23 cellular contexts compared by ENCODE assay signal in the genomic region with DNA sequence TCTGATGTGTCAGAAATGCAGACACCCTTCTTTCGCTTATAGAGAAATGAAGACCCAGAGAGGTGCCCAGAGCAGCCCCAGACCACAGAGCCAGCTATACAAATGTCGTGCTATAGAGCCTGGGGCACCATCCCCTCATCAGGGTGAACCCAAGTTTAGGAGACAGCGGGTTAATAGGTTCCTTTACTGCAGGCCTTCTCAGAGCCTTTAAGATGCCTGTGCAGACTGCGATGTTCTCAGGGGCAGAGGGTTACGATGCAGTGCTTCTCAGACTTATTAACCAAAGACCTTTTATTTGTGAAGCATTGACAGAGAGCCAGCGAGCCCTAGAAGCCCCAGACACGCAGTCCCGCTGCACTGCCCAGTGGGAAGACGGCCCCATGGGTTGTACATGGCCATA. TPM values are rescaled to one million over a fixed set of nuclear protein-coding genes. Genes with fewer than 3 reads are reported as not detected.
A peak's percentile ranks its signal among the peaks of the same experiment; 100 is the strongest.
DNase-seq lines count a peak whose midpoint lies in the region; ATAC-seq, FAIRE-seq and TF ChIP-seq lines count a peak whose summit lies in the region.
"Had no signal": no experiment of that assay in that cellular context is flagged by ENCODE, and none has a peak within 500 bp of the region (broad histone marks: within the 10 kb centered on the region; RNA-seq: fewer than 3 reads in every experiment).

No MANE protein-coding gene starts in this region.

- 33% methylated on average over 9 of the region's 9 CpGs for WGBS in K562 (ENCODE audit: insufficient coverage, low coverage, missing lambda C conversion rate)

- intact Hi-C loops in PC-3 (cut with micrococcal nuclease) (no loop called here), K562 (cut with micrococcal nuclease) (no loop called here)
- intact Hi-C loops in activated T-helper 1 cell treated with anti-CD3 and anti-CD28 coated beads, Interleukin-12 subunit alpha, Interleukin-12 subunit beta, Interleukin-2, Interleukin-4 antibody, amounts not matched to agents 30 ng/mL and 10 ng/mL and 1 ng/mL, durations not matched to agents 14 hours and 24 hours and 36 hours (cut with micrococcal nuclease): no loop called here

- H3K36me3 ChIP-seq in PC-3 (ENCODE audit: low read depth, low read length) (no peaks in the 10 kb centered on the region), K562 (ENCODE audit: control insufficient read depth, insufficient read depth, low read length) (no peaks in the 10 kb centered on the region)
- H3K36me3 ChIP-seq: HAP-1 had no signal

- H3K4me1 ChIP-seq in PC-3 (ENCODE audit: insufficient read depth, low read length) (peaks cover 42% of the 10 kb centered on the region), K562 (replicated peaks in 1 of 2; ENCODE audit: control insufficient read depth in 2 of 2, insufficient read depth in 2 of 2, low read length in 2 of 2) (peaks cover 0 to 8% of the 10 kb centered on the region in 2 experiments; a peak in 2 of 5 replicates)
- H3K4me1 ChIP-seq: HAP-1 had no signal

- no peaks in the 10 kb centered on the region for H3K79me2 ChIP-seq in PC-3 (ENCODE audit: low read length)
- no peaks in the 10 kb centered on the region for H3K79me2 ChIP-seq in K562 (ENCODE audit: control insufficient read depth, insufficient read depth, low read length)

- TF ChIP-seq CTCF in PC-3 (conservative IDR thresholded peaks at IDR 0.05; ENCODE audit: low read depth, low read length): no peak
- no peak for TF ChIP-seq CTCF in K562 (IDR thresholded peaks at IDR 0.05 in 2 of 3, conservative IDR thresholded peaks at IDR 0.05 in 1 of 3; ENCODE audit: insufficient read depth in 2 of 3, low read depth in 1 of 3, low read length in 3 of 3)

- BruUV-seq in PC-3 (replicated peaks; lab: Mats Ljungman, UMichigan) (no TSS peak), K562 (replicated peaks; lab: Mats Ljungman, UMichigan) (no TSS peak)

- H3F3A ChIP-seq in PC-3 (ENCODE audit: low read length, unreplicated experiment): peaks cover 4% of the 10 kb centered on the region

- H3K4me3 ChIP-seq in PC-3 (ENCODE audit: low read length) (no peak overlapping the region), K562 (no peak overlapping the region)
- H3K4me3 ChIP-seq: GM12878, HAP-1 had no signal

- no peaks in the 10 kb centered on the region for H3K9me2 ChIP-seq in PC-3 (replicated peaks; ENCODE audit: low read length)

- in situ Hi-C loops in K562 (cut with MboI): no loop called here

- H3K4me3 Mint-ChIP-seq in T-helper 2 cell treated with Interferon-gamma antibody and Interleukin-4, amounts not matched to agents 5 μg/mL and 100 μg/mL, for 36 hours: no peak overlapping the region
- no peak overlapping the region for H3K4me3 Mint-ChIP-seq in activated T-helper 1 cell treated with anti-CD3 and anti-CD28 coated beads, Interleukin-12 subunit alpha, Interleukin-12 subunit beta, Interleukin-2, Interleukin-4 antibody, amounts not matched to agents 30 ng/mL and 10 ng/mL and 1 ng/mL, durations not matched to agents 14 hours and 24 hours and 36 hours
- H3K4me3 Mint-ChIP-seq: CD14-positive monocyte; CD4-positive, alpha-beta T cell; CD8-positive, alpha-beta memory T cell had no signal

- CTCF ChIA-PET in PC-3 (lab: Charles Lee): no interaction called here
- CTCF ChIA-PET in K562 (lab: Yijun Ruan, JAX; ENCODE audit: low intra/inter-chr PET ratio): no interaction called here

- TF ChIP-seq RAD21 in K562 (CRISPR knock-in tag; conservative IDR thresholded peaks at IDR 0.05 in 1 of 2, IDR thresholded peaks at IDR 0.05 in 1 of 2): no peak

- H3K9me1 ChIP-seq in K562 (ENCODE audit: control insufficient read depth, insufficient read depth, low read length): peaks cover 2% of the 10 kb centered on the region

- POLR2A ChIA-PET in PC-3 (lab: Charles Lee; ENCODE audit: unreplicated experiment) (no interaction called here), K562 (lab: Yijun Ruan, JAX) (interaction anchor here (0.8 to 1.8 kb wide), 3 partner anchors 17 to 24 kb away, joined by 3 to 5 read pairs (median 3); no protein-coding TSS in a partner anchor)

- TF ChIP-seq EP300 in K562 (IDR thresholded peaks at IDR 0.05; ENCODE audit: low read length): no peak

- no peaks in the 10 kb centered on the region for H3K36me3 Mint-ChIP-seq in T-helper 2 cell treated with Interferon-gamma antibody and Interleukin-4, amounts not matched to agents 5 μg/mL and 100 μg/mL, for 36 hours (ENCODE audit: low read depth)
- peaks cover 4% of the 10 kb centered on the region for H3K36me3 Mint-ChIP-seq in activated T-helper 1 cell treated with anti-CD3 and anti-CD28 coated beads, Interleukin-12 subunit alpha, Interleukin-12 subunit beta, Interleukin-2, Interleukin-4 antibody, amounts not matched to agents 30 ng/mL and 10 ng/mL and 1 ng/mL, durations not matched to agents 14 hours and 24 hours and 36 hours (ENCODE audit: low read depth)

- H4K20me1 ChIP-seq in PC-3 (ENCODE audit: low read length) (no peaks in the 10 kb centered on the region), K562 (replicated peaks; ENCODE audit: control insufficient read depth, insufficient read depth, low read length) (peaks cover 14% of the 10 kb centered on the region)

- no peak overlapping the region for H2AFZ ChIP-seq in PC-3 (ENCODE audit: low read length)
- H2AFZ ChIP-seq in K562 (ENCODE audit: low read depth, low read length): no peak overlapping the region

- no peak for TF ChIP-seq POLR2A in K562 (conservative IDR thresholded peaks at IDR 0.05)

- H3K9ac ChIP-seq in PC-3 (ENCODE audit: low read length) (no peak overlapping the region), K562 (ENCODE audit: insufficient read depth in 1 of 2, low read depth in 2 of 2, low read length in 2 of 2) (no peak overlapping the region)

- FAIRE-seq in K562 (lab: Jason Lieb, UNC): no peak
- FAIRE-seq: D721Med, GM12878, GM18507, H54 had no signal

- ATAC-seq in PC-3 (no peak), K562 (no peak)
- ATAC-seq: GM12878 had no signal

- H3K9me3 Mint-ChIP-seq in T-helper 2 cell treated with Interferon-gamma antibody and Interleukin-4, amounts not matched to agents 5 μg/mL and 100 μg/mL, for 36 hours: no peaks in the 10 kb centered on the region
- no peaks in the 10 kb centered on the region for H3K9me3 Mint-ChIP-seq in activated T-helper 1 cell treated with anti-CD3 and anti-CD28 coated beads, Interleukin-12 subunit alpha, Interleukin-12 subunit beta, Interleukin-2, Interleukin-4 antibody, amounts not matched to agents 30 ng/mL and 10 ng/mL and 1 ng/mL, durations not matched to agents 14 hours and 24 hours and 36 hours
- H3K9me3 Mint-ChIP-seq: CD14-positive monocyte; CD4-positive, alpha-beta T cell; CD8-positive, alpha-beta memory T cell had no signal

- no peak for DNase-seq in T-helper 2 cell treated with Interferon-gamma antibody and Interleukin-4, amounts not matched to agents 5 μg/mL and 100 μg/mL, for 36 hours (ENCODE audit: low spot score)
- DNase-seq in T-helper 2 cell (no peak), PC-3 (no peak), K562 (ENCODE audit: extremely low read depth in 1 of 4, low spot score in 3 of 4) (no peak), pons (ENCODE audit: low spot score) (no peak), C1 segment of cervical spinal cord (lab: John Stamatoyannopoulos, UW) (no peak)
- no peak for DNase-seq in activated T-helper 1 cell treated with anti-CD3 and anti-CD28 coated beads, Interleukin-12 subunit alpha, Interleukin-12 subunit beta, Interleukin-2, Interleukin-4 antibody, amounts not matched to agents 30 ng/mL and 10 ng/mL and 1 ng/mL, durations not matched to agents 14 hours and 24 hours and 36 hours (ENCODE audit: low spot score)
- DNase-seq: CD4-positive, alpha-beta T cell; CD8-positive, alpha-beta memory T cell; DMS 273 treated with DMSO at 0.1 percent for 48 hours; DMS79; EL; GDM1; GOT3 had no signal

- peak overlapping the region; percentile 100; the same call in 1 of the 2 replicates for H3K27ac ChIP-seq in PC-3 (ENCODE audit: low read length)
- no peak overlapping the region for H3K27ac ChIP-seq in K562 (ENCODE audit: extremely low read depth, low read depth, low read length)
- H3K27ac ChIP-seq: 22Rv1 had no signal

- H3K27ac Mint-ChIP-seq in T-helper 2 cell treated with Interferon-gamma antibody and Interleukin-4, amounts not matched to agents 5 μg/mL and 100 μg/mL, for 36 hours: peak overlapping the region; percentile 36
- no peak overlapping the region for H3K27ac Mint-ChIP-seq in activated T-helper 1 cell treated with anti-CD3 and anti-CD28 coated beads, Interleukin-12 subunit alpha, Interleukin-12 subunit beta, Interleukin-2, Interleukin-4 antibody, amounts not matched to agents 30 ng/mL and 10 ng/mL and 1 ng/mL, durations not matched to agents 14 hours and 24 hours and 36 hours
- H3K27ac Mint-ChIP-seq: CD4-positive, alpha-beta T cell; CD8-positive, alpha-beta memory T cell had no signal

- H3K27me3 Mint-ChIP-seq in T-helper 2 cell treated with Interferon-gamma antibody and Interleukin-4, amounts not matched to agents 5 μg/mL and 100 μg/mL, for 36 hours (ENCODE audit: low read depth): no peaks in the 10 kb centered on the region
- H3K27me3 Mint-ChIP-seq in activated T-helper 1 cell treated with anti-CD3 and anti-CD28 coated beads, Interleukin-12 subunit alpha, Interleukin-12 subunit beta, Interleukin-2, Interleukin-4 antibody, amounts not matched to agents 30 ng/mL and 10 ng/mL and 1 ng/mL, durations not matched to agents 14 hours and 24 hours and 36 hours (ENCODE audit: insufficient read depth): no peaks in the 10 kb centered on the region
- H3K27me3 Mint-ChIP-seq: CD4-positive, alpha-beta T cell; CD8-positive, alpha-beta memory T cell had no signal

- H3K4me2 ChIP-seq in PC-3 (ENCODE audit: low read length) (no peak overlapping the region), K562 (ENCODE audit: insufficient read depth, low read length) (no peak overlapping the region)

- peaks cover 10% of the 10 kb centered on the region for H3K4me1 Mint-ChIP-seq in T-helper 2 cell treated with Interferon-gamma antibody and Interleukin-4, amounts not matched to agents 5 μg/mL and 100 μg/mL, for 36 hours (ENCODE audit: low read depth)
- H3K4me1 Mint-ChIP-seq in activated T-helper 1 cell treated with anti-CD3 and anti-CD28 coated beads, Interleukin-12 subunit alpha, Interleukin-12 subunit beta, Interleukin-2, Interleukin-4 antibody, amounts not matched to agents 30 ng/mL and 10 ng/mL and 1 ng/mL, durations not matched to agents 14 hours and 24 hours and 36 hours (ENCODE audit: low read depth): peaks cover 40% of the 10 kb centered on the region
- H3K4me1 Mint-ChIP-seq: CD8-positive, alpha-beta memory T cell had no signal

- H3K27me3 ChIP-seq in PC-3 (ENCODE audit: low read length) (no peaks in the 10 kb centered on the region), K562 (ENCODE audit: control insufficient read depth in 2 of 2, insufficient read depth in 2 of 2, low read length in 2 of 2) (peaks cover 4 to 50% of the 10 kb centered on the region in 2 experiments; a peak in 4 of 5 replicates)

- H3K9me3 ChIP-seq in PC-3 (ENCODE audit: low read length) (no peaks in the 10 kb centered on the region), K562 (replicated peaks; ENCODE audit: control insufficient read depth, insufficient read depth, low read depth, low read length) (no peaks in the 10 kb centered on the region)
- H3K9me3 ChIP-seq: HAP-1 had no signal

RNA-seq across cellular contexts. Expression of gene STPG1, which starts 46.9 kb away (rescaled TPM):
- total RNA-seq in PC-3 (2014; rRNA removed) (12.8 and 14.9 TPM in 2 replicates), K562 (2014; rRNA removed) (6.7 and 7.6 TPM in 2 replicates), K562 (2014; rRNA removed; fragmentation: Illumina TruSeq; extraction: Trizol) (8.2 and 8.3 TPM in 2 replicates), K562 (2015; rRNA removed; fragmentation: Illumina TruSeq; extraction: Trizol) (5.1 and 5.5 TPM in 2 replicates), K562 (2021) (7.2 and 7.6 TPM in 2 replicates)
- 14.4 and 22.0 TPM in 2 replicates for total RNA-seq in K562 (2011; cell fraction: chromatin; rRNA removed; ENCODE audit: low replicate concordance)
- 8.7 and 9.3 TPM in 2 replicates for total RNA-seq in K562 (2011; cell fraction: nucleolus; rRNA removed)
- total RNA-seq in K562 (2011; cell fraction: nucleoplasm; rRNA removed): 14.4 and 16.4 TPM in 2 replicates
- polyA plus RNA-seq in K562 (2011; rRNA removed) (7.2 and 8.4 TPM in 2 replicates), K562 (2014; fragmentation: Illumina TruSeq; extraction: Trizol) (9.0 and 10.1 TPM in 2 replicates), K562 (2014; fragmentation: Nextera tagmentation; extraction: Ambion mirVana) (10 to 100 TPM; 10.4 to 11.9 TPM), K562 (2014; rRNA removed) (5.0 and 9.4 TPM in 2 replicates)
- 4.4 and 5.4 TPM in 2 replicates for polyA plus RNA-seq in K562 (2011; cell fraction: cytosol; rRNA removed)
- polyA plus RNA-seq in K562 (2011; cell fraction: nucleus; rRNA removed): 5.9 and 7.6 TPM in 2 replicates
- 6.0 and 8.3 TPM in 2 replicates for polyA plus RNA-seq in K562 (2012)
- 7.0 and 7.8 TPM in 2 replicates for polyA minus RNA-seq in K562 (2011; rRNA and poly(A)+ RNA removed)
- polyA minus RNA-seq in K562 (2011; cell fraction: cytosol; rRNA and poly(A)+ RNA removed): 2.1 and 3.9 TPM in 2 replicates
- polyA minus RNA-seq in K562 (2011; cell fraction: nucleus; rRNA and poly(A)+ RNA removed): 5.4 and 7.0 TPM in 2 replicates
- 4.1 and 5.1 TPM in 2 replicates for total RNA-seq in activated T-helper 1 cell treated with anti-CD3 and anti-CD28 coated beads, Interleukin-12 subunit alpha, Interleukin-12 subunit beta, Interleukin-2, Interleukin-4 antibody, amounts not matched to agents 30 ng/mL and 10 ng/mL and 1 ng/mL, durations not matched to agents 14 hours and 24 hours and 36 hours

RNA-seq across cellular contexts. Expression of gene GRHL3, which starts 47.5 kb away (rescaled TPM):
- total RNA-seq in PC-3 (2014; rRNA removed) (3.5 and 7.8 TPM in 2 replicates), K562 (2014; rRNA removed) (not detected in 2 replicates), K562 (2014; rRNA removed; fragmentation: Illumina TruSeq; extraction: Trizol) (not detected in 2 replicates), K562 (2015; rRNA removed; fragmentation: Illumina TruSeq; extraction: Trizol) (not detected in 2 replicates), K562 (2021) (not detected in 2 replicates)
- total RNA-seq in K562 (2011; cell fraction: chromatin; rRNA removed; ENCODE audit: low replicate concordance): not detected in 2 replicates
- total RNA-seq in K562 (2011; cell fraction: nucleolus; rRNA removed): not detected in 2 replicates
- total RNA-seq in K562 (2011; cell fraction: nucleoplasm; rRNA removed): not detected in 2 replicates
- polyA plus RNA-seq in K562 (2011; rRNA removed) (not detected in 2 replicates), K562 (2014; fragmentation: Illumina TruSeq; extraction: Trizol) (0.04 TPM in 1 of 2 replicates, not detected in the other), K562 (2014; fragmentation: Nextera tagmentation; extraction: Ambion mirVana) (under 1 TPM in 1 of 2 experiments, not detected in 1; 0.01 TPM), K562 (2014; rRNA removed) (0.65 TPM in 1 of 2 replicates, not detected in the other)
- polyA plus RNA-seq in K562 (2011; cell fraction: cytosol; rRNA removed): not detected in 2 replicates
- polyA plus RNA-seq in K562 (2011; cell fraction: nucleus; rRNA removed): not detected in 2 replicates
- 0.13 and 0.35 TPM in 2 replicates for polyA plus RNA-seq in K562 (2012)
- polyA minus RNA-seq in K562 (2011; rRNA and poly(A)+ RNA removed): not detected in 2 replicates
- not detected in 2 replicates for polyA minus RNA-seq in K562 (2011; cell fraction: cytosol; rRNA and poly(A)+ RNA removed)
- not detected in 2 replicates for polyA minus RNA-seq in K562 (2011; cell fraction: nucleus; rRNA and poly(A)+ RNA removed)
- total RNA-seq in activated T-helper 1 cell treated with anti-CD3 and anti-CD28 coated beads, Interleukin-12 subunit alpha, Interleukin-12 subunit beta, Interleukin-2, Interleukin-4 antibody, amounts not matched to agents 30 ng/mL and 10 ng/mL and 1 ng/mL, durations not matched to agents 14 hours and 24 hours and 36 hours: not detected in 2 replicates
- total RNA-seq: A673; CD4-positive, alpha-beta T cell had no signal
- polyA plus RNA-seq: BJ; CD14-positive monocyte; CD8-positive, alpha-beta memory T cell had no signal

RNA-seq across cellular contexts. Expression of gene NIPAL3, which starts 48.9 kb away (rescaled TPM):
- total RNA-seq in PC-3 (2014; rRNA removed): 35.2 and 43.7 TPM in 2 replicates
- 55.9 and 56.4 TPM in 2 replicates for total RNA-seq in K562 (2011; cell fraction: chromatin; rRNA removed; ENCODE audit: low replicate concordance)
- total RNA-seq in K562 (2011; cell fraction: nucleolus; rRNA removed): 44.2 and 44.6 TPM in 2 replicates
- 57.1 and 68.0 TPM in 2 replicates for total RNA-seq in K562 (2011; cell fraction: nucleoplasm; rRNA removed)
- total RNA-seq in K562 (2014; rRNA removed): 15.4 and 24.7 TPM in 2 replicates
- total RNA-seq in K562 (2014; rRNA removed; fragmentation: Illumina TruSeq; extraction: Trizol): 16.3 and 16.6 TPM in 2 replicates
- 11.3 and 11.4 TPM in 2 replicates for total RNA-seq in K562 (2015; rRNA removed; fragmentation: Illumina TruSeq; extraction: Trizol)
- total RNA-seq in K562 (2021): 26.0 and 26.3 TPM in 2 replicates
- 16.0 and 18.2 TPM in 2 replicates for polyA plus RNA-seq in K562 (2011; rRNA removed)
- polyA plus RNA-seq in K562 (2011; cell fraction: cytosol; rRNA removed): 18.5 and 19.9 TPM in 2 replicates
- 14.4 and 16.1 TPM in 2 replicates for polyA plus RNA-seq in K562 (2011; cell fraction: nucleus; rRNA removed)
- polyA plus RNA-seq in K562 (2012): 16.3 and 17.9 TPM in 2 replicates
- polyA plus RNA-seq in K562 (2014; fragmentation: Illumina TruSeq; extraction: Trizol): 20.0 and 21.3 TPM in 2 replicates
- polyA plus RNA-seq in K562 (2014; fragmentation: Nextera tagmentation; extraction: Ambion mirVana): 10 to 100 TPM; 10.5 to 12.2 TPM
- 13.8 and 16.2 TPM in 2 replicates for polyA plus RNA-seq in K562 (2014; rRNA removed)
- polyA minus RNA-seq in K562 (2011; rRNA and poly(A)+ RNA removed): 18.9 and 24.0 TPM in 2 replicates
- 10.6 and 15.2 TPM in 2 replicates for polyA minus RNA-seq in K562 (2011; cell fraction: cytosol; rRNA and poly(A)+ RNA removed)
- 13.1 and 19.4 TPM in 2 replicates for polyA minus RNA-seq in K562 (2011; cell fraction: nucleus; rRNA and poly(A)+ RNA removed)
- total RNA-seq in activated T-helper 1 cell treated with anti-CD3 and anti-CD28 coated beads, Interleukin-12 subunit alpha, Interleukin-12 subunit beta, Interleukin-2, Interleukin-4 antibody, amounts not matched to agents 30 ng/mL and 10 ng/mL and 1 ng/mL, durations not matched to agents 14 hours and 24 hours and 36 hours: 22.7 and 23.5 TPM in 2 replicates
